In the genomic region with DNA sequence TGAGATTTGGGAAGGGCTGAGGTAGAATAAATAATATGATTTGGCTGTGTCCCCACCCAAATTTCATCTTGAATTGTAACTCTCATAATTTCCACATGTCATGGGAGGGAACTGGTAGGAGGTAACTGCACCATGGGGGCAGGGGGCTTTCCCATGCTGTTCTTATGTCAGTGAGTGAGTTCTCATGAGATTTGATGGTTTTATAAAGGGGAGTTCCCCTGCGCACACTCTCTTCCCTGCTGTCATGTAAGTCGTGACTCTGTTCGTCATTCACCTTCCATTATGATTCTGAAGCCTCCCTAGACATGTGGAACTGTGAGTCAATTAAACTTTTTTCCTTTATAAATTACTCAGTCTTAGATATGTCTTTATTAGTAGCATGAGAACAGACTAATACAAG, we compare ENCODE assay signal across 21 cellular contexts.
A peak's percentile ranks its signal among the peaks of the same experiment; 100 is the strongest.
DNase-seq lines count a peak whose midpoint lies in the region; ATAC-seq lines count a peak whose summit lies in the region.
"Had no signal": no experiment of that assay in that cellular context is flagged by ENCODE, and none has a peak within 500 bp of the region (broad histone marks: within the 10 kb centered on the region; RNA-seq: fewer than 3 reads in every experiment).

No MANE protein-coding gene starts in this region.

- H3K4me1 Mint-ChIP-seq in activated naive CD8-positive, alpha-beta T cell treated with anti-CD3 and anti-CD28 coated beads, Interleukin-2, amount 50 U/mL, for 24 hours, result peaks cover 14% of the 10 kb centered on the region
- H3K4me1 Mint-ChIP-seq: CD14-positive monocyte had no signal

- ATAC-seq in activated naive CD8-positive, alpha-beta T cell treated with anti-CD3 and anti-CD28 coated beads, Interleukin-2, amount 50 U/mL, for 24 hours, result peak; percentile 87
- ATAC-seq in GM21737 (IDR thresholded peaks at IDR 0.05; ENCODE audit: unreplicated experiment), result no peak
- ATAC-seq in HG02642 (IDR thresholded peaks at IDR 0.05; ENCODE audit: poor library complexity, unreplicated experiment), result no peak
- ATAC-seq: HepG2; natural killer cell treated with Interleukin-12 subunit alpha and Interleukin-12 subunit beta and Interleukin-15 and Interleukin-18, amount 100 ng/mL, for 72 hours; pancreas; right cardiac atrium had no signal

- H3K27me3 Mint-ChIP-seq in activated naive CD8-positive, alpha-beta T cell treated with anti-CD3 and anti-CD28 coated beads, Interleukin-2, amount 50 U/mL, for 24 hours, result peaks cover 3% of the 10 kb centered on the region
- H3K27me3 Mint-ChIP-seq: natural killer cell treated with Interleukin-12 subunit alpha and Interleukin-12 subunit beta and Interleukin-15 and Interleukin-18, amount 100 ng/mL, for 72 hours had no signal

- H3K27ac Mint-ChIP-seq in activated naive CD8-positive, alpha-beta T cell treated with anti-CD3 and anti-CD28 coated beads, Interleukin-2, amount 50 U/mL, for 24 hours, result peak overlapping the region; percentile 47
- H3K27ac Mint-ChIP-seq: CD14-positive monocyte; natural killer cell treated with Interleukin-12 subunit alpha and Interleukin-12 subunit beta and Interleukin-15 and Interleukin-18, amount 100 ng/mL, for 72 hours had no signal

- peaks cover 10% of the 10 kb centered on the region for H3K36me3 Mint-ChIP-seq in activated naive CD8-positive, alpha-beta T cell treated with anti-CD3 and anti-CD28 coated beads, Interleukin-2, amount 50 U/mL, for 24 hours (ENCODE audit: low read depth)
- H3K36me3 Mint-ChIP-seq: CD14-positive monocyte had no signal

- DNase-seq in stimulated activated naive CD4-positive, alpha-beta T cell treated with Interleukin-2 at 50 U/mL for 16 hours (lab: John Stamatoyannopoulos, UW), result peak; percentile 2
- DNase-seq in stimulated activated naive CD4-positive, alpha-beta T cell (lab: John Stamatoyannopoulos, UW), result no peak
- peak; percentile 26 for DNase-seq in activated naive CD8-positive, alpha-beta T cell treated with anti-CD3 and anti-CD28 coated beads, Interleukin-2, amount 50 U/mL, for 24 hours
- DNase-seq in stimulated activated CD4-positive, alpha-beta T cell treated with anti-CD3 and anti-CD28 coated beads, Interleukin-4, amount 100 ng/mL, for 48 hours (ENCODE audit: low read depth in 2 of 2), result peak; percentile 7 to 10
- no peak for DNase-seq in nucleus accumbens (lab: John Stamatoyannopoulos, UW)
- DNase-seq: brain microvascular endothelial cell; effector CD4-positive, alpha-beta T cell; foreskin fibroblast; GOT3; NCI-H187; NCI-H774; pancreas; right cardiac atrium; T-helper 9 cell; testis; uterus had no signal

- peaks cover 20% of the 10 kb centered on the region for H3K9me3 Mint-ChIP-seq in activated naive CD8-positive, alpha-beta T cell treated with anti-CD3 and anti-CD28 coated beads, Interleukin-2, amount 50 U/mL, for 24 hours

- no peak overlapping the region for H3K4me3 Mint-ChIP-seq in activated naive CD8-positive, alpha-beta T cell treated with anti-CD3 and anti-CD28 coated beads, Interleukin-2, amount 50 U/mL, for 24 hours
- H3K4me3 Mint-ChIP-seq: CD14-positive monocyte; natural killer cell treated with Interleukin-12 subunit alpha and Interleukin-12 subunit beta and Interleukin-15 and Interleukin-18, amount 100 ng/mL, for 72 hours had no signal

Comparison
In these comparisons a context has a peak if more than half of its experiments do, and no peak if none do; other contexts are left out.
1. DNase-seq: peak in stimulated activated naive CD4-positive, alpha-beta T cell treated with Interleukin-2 at 50 U/mL for 16 hours (single experiment), activated naive CD8-positive, alpha-beta T cell treated with anti-CD3 and anti-CD28 coated beads, Interleukin-2, amount 50 U/mL, for 24 hours (single experiment) and stimulated activated CD4-positive, alpha-beta T cell treated with anti-CD3 and anti-CD28 coated beads, Interleukin-4, amount 100 ng/mL, for 48 hours (2 of 2); none in stimulated activated naive CD4-positive, alpha-beta T cell (0 of 6) and nucleus accumbens (0 of 56).